In genomic region chr1:202752799-202753198, GRCh38 we compare ENCODE assay signal across 1 cellular context.
A peak's percentile ranks its signal among the peaks of the same experiment; 100 is the strongest.
TF ChIP-seq lines count a peak whose summit lies in the region.

No MANE protein-coding gene starts in this region.

TF ChIP-seq in K562, 482 proteins besides CTCF, POLR2A, EP300 and RAD21:
- no peak for TF ChIP-seq RHOXF2B (CRISPR knock-in tag; conservative IDR thresholded peaks at IDR 0.05)
- peak; percentile 26; the same call in 1 of the 2 replicates for TF ChIP-seq PKNOX1 (IDR thresholded peaks at IDR 0.05)
